ENCODE assay signal across 1 cellular context in genomic region chr14:21039585-21040369, GRCh38.
TF ChIP-seq lines count a peak whose summit lies in the region.

No MANE protein-coding gene starts in this region.

TF ChIP-seq in HEK293T, 16 proteins besides CTCF, POLR2A, EP300 and RAD21 (continued from another document):
- TF ChIP-seq PKNOX1 (IDR thresholded peaks at IDR 0.05): no peak
- TF ChIP-seq BHLHE40 (IDR thresholded peaks at IDR 0.05; ENCODE audit: borderline replicate concordance): no peak
- TF ChIP-seq LEF1 (IDR thresholded peaks at IDR 0.05; ENCODE audit: borderline replicate concordance): no peak
- no peak for TF ChIP-seq ARNT (IDR thresholded peaks at IDR 0.05)
- TF ChIP-seq HDGF (IDR thresholded peaks at IDR 0.05; ENCODE audit: borderline replicate concordance): no peak
- no peak for TF ChIP-seq L3MBTL2 (conservative IDR thresholded peaks at IDR 0.05)
- no peak for TF ChIP-seq SP1 (IDR thresholded peaks at IDR 0.05)
- no peak for TF ChIP-seq FOXK2 (IDR thresholded peaks at IDR 0.05)
